9 cellular contexts compared by ENCODE assay signal in genomic region chr17:4199818-4200402, GRCh38.
DNase-seq lines count a peak whose midpoint lies in the region; ATAC-seq and TF ChIP-seq lines count a peak whose summit lies in the region.
"Had no signal": no experiment of that assay in that cellular context is flagged by ENCODE, and none has a peak within 500 bp of the region (broad histone marks: within the 10 kb centered on the region; RNA-seq: fewer than 3 reads in every experiment).

No MANE protein-coding gene starts in this region.

- DNase-seq in AG09309 (ENCODE audit: low read depth) (no peak), NCI-H2227 treated with DMSO at 0.1 percent for 48 hours (lab: John Stamatoyannopoulos, UW) (peak; percentile 15), amniotic stem cell (lab: John Stamatoyannopoulos, UW) (peak; percentile 19), iPS-NIHi7 (ENCODE audit: extremely low spot score) (peak; percentile 79)
- no peak for DNase-seq in stimulated activated effector memory CD8-positive, alpha-beta T cell treated with anti-CD3 and anti-CD28 coated beads, Interleukin-12 subunit alpha, Interleukin-12 subunit beta, amount 100 ng/mL, for 72 hours (ENCODE audit: low spot score in 2 of 2)

- peaks cover 5% of the 10 kb centered on the region for H3K4me1 Mint-ChIP-seq in stimulated activated effector memory CD8-positive, alpha-beta T cell treated with anti-CD3 and anti-CD28 coated beads, Interleukin-12 subunit alpha, Interleukin-12 subunit beta, amount 100 ng/mL, for 72 hours
- H3K4me1 Mint-ChIP-seq: IgD-negative memory B cell had no signal

- no peaks in the 10 kb centered on the region for H3K9me3 Mint-ChIP-seq in stimulated activated effector memory CD8-positive, alpha-beta T cell treated with anti-CD3 and anti-CD28 coated beads, Interleukin-12 subunit alpha, Interleukin-12 subunit beta, amount 100 ng/mL, for 72 hours
- H3K9me3 Mint-ChIP-seq: IgD-negative memory B cell had no signal

- H3K4me3 ChIP-seq in AG09309 (ENCODE audit: control insufficient read depth, low read depth, low read length), result no peak overlapping the region

- TF ChIP-seq POLR2A in GM18505 (IDR thresholded peaks at IDR 0.05; ENCODE audit: borderline replicate concordance, extremely low read depth, insufficient read depth, insufficient read length), result no peak

- peak overlapping the region; percentile 23 for H3K27ac Mint-ChIP-seq in stimulated activated effector memory CD8-positive, alpha-beta T cell treated with anti-CD3 and anti-CD28 coated beads, Interleukin-12 subunit alpha, Interleukin-12 subunit beta, amount 100 ng/mL, for 72 hours
- H3K27ac Mint-ChIP-seq: IgD-negative memory B cell had no signal

- H3K36me3 Mint-ChIP-seq in stimulated activated effector memory CD8-positive, alpha-beta T cell treated with anti-CD3 and anti-CD28 coated beads, Interleukin-12 subunit alpha, Interleukin-12 subunit beta, amount 100 ng/mL, for 72 hours, result peaks cover 71% of the 10 kb centered on the region

- peak; percentile 75 for TF ChIP-seq CTCF in AG09309 (IDR thresholded peaks at IDR 0.05; ENCODE audit: control insufficient read depth, insufficient read depth, low read depth, low read length, missing control alignments)
- peak; percentile 82 for TF ChIP-seq CTCF in GM12872 (IDR thresholded peaks at IDR 0.05; ENCODE audit: insufficient read depth, low read depth, low read length)

- peak; percentile 37 for ATAC-seq in stimulated activated effector memory CD8-positive, alpha-beta T cell treated with anti-CD3 and anti-CD28 coated beads, Interleukin-12 subunit alpha, Interleukin-12 subunit beta, amount 100 ng/mL, for 72 hours
- ATAC-seq in GM18502 (IDR thresholded peaks at IDR 0.05; ENCODE audit: poor library complexity, unreplicated experiment) (no peak), GM18505 (IDR thresholded peaks at IDR 0.05; ENCODE audit: unreplicated experiment) (no peak)

- H3K4me3 Mint-ChIP-seq in stimulated activated effector memory CD8-positive, alpha-beta T cell treated with anti-CD3 and anti-CD28 coated beads, Interleukin-12 subunit alpha, Interleukin-12 subunit beta, amount 100 ng/mL, for 72 hours, result no peak overlapping the region
- H3K4me3 Mint-ChIP-seq: IgD-negative memory B cell had no signal

Comparison
In these comparisons a context has a peak if more than half of its experiments do, and no peak if none do; other contexts are left out.
1. DNase-seq: peak in NCI-H2227 treated with DMSO at 0.1 percent for 48 hours (single experiment), amniotic stem cell (single experiment) and iPS-NIHi7 (single experiment); none in AG09309 (single experiment) and stimulated activated effector memory CD8-positive, alpha-beta T cell treated with anti-CD3 and anti-CD28 coated beads, Interleukin-12 subunit alpha, Interleukin-12 subunit beta, amount 100 ng/mL, for 72 hours (0 of 2).